In genomic region chr19:21765151-21765550, GRCh38 we compare ENCODE assay signal across 15 cellular contexts. TPM values are rescaled to one million over a fixed set of nuclear protein-coding genes. Genes with fewer than 3 reads are reported as not detected.
DNase-seq lines count a peak whose midpoint lies in the region; ATAC-seq, FAIRE-seq and TF ChIP-seq lines count a peak whose summit lies in the region.
"Had no signal": no experiment of that assay in that cellular context is flagged by ENCODE, and none has a peak within 500 bp of the region (broad histone marks: within the 10 kb centered on the region; RNA-seq: fewer than 3 reads in every experiment).

No MANE protein-coding gene starts in this region.

- H3K79me2 ChIP-seq in astrocyte (ENCODE audit: insufficient read depth, low read length) = peaks cover 23% of the 10 kb centered on the region

- H3K27me3 Mint-ChIP-seq in astrocyte (ENCODE audit: low read depth, unreplicated experiment) = no peaks in the 10 kb centered on the region
- no peaks in the 10 kb centered on the region for H3K27me3 Mint-ChIP-seq in neural crest cell (ENCODE audit: low read depth)

- H3K36me3 Mint-ChIP-seq in astrocyte (ENCODE audit: low read depth, unreplicated experiment) = peaks cover 27% of the 10 kb centered on the region
- peaks cover 51% of the 10 kb centered on the region for H3K36me3 Mint-ChIP-seq in neural crest cell (ENCODE audit: low read depth)

- no peaks in the 10 kb centered on the region for H4K20me1 ChIP-seq in astrocyte (ENCODE audit: insufficient read depth, low read length)

- intact Hi-C loops in mucosa of descending colon (cut with DNase I, micrococcal nuclease) = no loop called here

- H3K4me3 ChIP-seq in GM12864 (ENCODE audit: low read depth, low read length) = no peak overlapping the region
- no peak overlapping the region for H3K4me3 ChIP-seq in astrocyte (ENCODE audit: insufficient read depth, low read depth, low read length)
- no peak overlapping the region for H3K4me3 ChIP-seq in mucosa of descending colon
- H3K4me3 ChIP-seq: upper lobe of right lung had no signal

- DNase-seq in activated CD4-positive, CD25-positive, alpha-beta regulatory T cell treated with anti-CD3 and anti-CD28 coated beads, Interleukin-2, amount 50 U/mL, for 72 hours = no peak
- peak; percentile 15 for DNase-seq in GM12864 (ENCODE audit: low read depth)
- no peak for DNase-seq in astrocyte (ENCODE audit: low read depth)
- DNase-seq in neural crest cell (ENCODE audit: low read depth, low spot score) = no peak
- no peak for DNase-seq in ecto neural progenitor cell (ENCODE audit: low spot score)
- DNase-seq in NCI-H2227 (lab: John Stamatoyannopoulos, UW; ENCODE audit: unreplicated experiment) = no peak
- DNase-seq in mucosa of descending colon = no peak
- DNase-seq: amniotic stem cell, erythroblast, GDM1, heart right ventricle, NCI-H2107, upper lobe of right lung had no signal

- no peak overlapping the region for H3K27ac ChIP-seq in astrocyte (ENCODE audit: low read depth, low read length)
- H3K27ac ChIP-seq: heart right ventricle, upper lobe of right lung had no signal

- H3K4me1 Mint-ChIP-seq in astrocyte (ENCODE audit: low read depth, unreplicated experiment) (no peaks in the 10 kb centered on the region), neural crest cell (peaks cover 24% of the 10 kb centered on the region)

- H3K4me3 Mint-ChIP-seq in astrocyte (ENCODE audit: unreplicated experiment) = peak overlapping the region; percentile 0
- peak overlapping the region; percentile 60 for H3K4me3 Mint-ChIP-seq in neural crest cell

- no peak overlapping the region for H3K27ac Mint-ChIP-seq in astrocyte (ENCODE audit: unreplicated experiment)
- no peak overlapping the region for H3K27ac Mint-ChIP-seq in neural crest cell (ENCODE audit: unreplicated experiment)

- no peak for TF ChIP-seq CTCF in GM12864 (IDR thresholded peaks at IDR 0.05; ENCODE audit: low read depth, low read length, missing control alignments)
- TF ChIP-seq CTCF in astrocyte (IDR thresholded peaks at IDR 0.05; ENCODE audit: insufficient read depth, low read depth, low read length) = no peak
- TF ChIP-seq CTCF in neural crest cell (conservative IDR thresholded peaks at IDR 0.05) = no peak
- TF ChIP-seq CTCF in mucosa of descending colon (IDR thresholded peaks at IDR 0.05) = no peak

- FAIRE-seq in astrocyte (lab: Jason Lieb, UNC) = no peak
- FAIRE-seq: A204.1 had no signal

- H3K9me3 ChIP-seq in astrocyte (ENCODE audit: insufficient read depth, low read depth, low read length) (no peaks in the 10 kb centered on the region), mucosa of descending colon (no peaks in the 10 kb centered on the region)
- H3K9me3 ChIP-seq: heart right ventricle, upper lobe of right lung had no signal

- H2AFZ ChIP-seq in astrocyte (ENCODE audit: low read depth, low read length) = no peak overlapping the region

- peak; percentile 55 to 63 for ATAC-seq in activated CD4-positive, CD25-positive, alpha-beta regulatory T cell treated with anti-CD3 and anti-CD28 coated beads, Interleukin-2, amount 50 U/mL, for 24 hours
- no peak for ATAC-seq in mucosa of descending colon
- ATAC-seq: heart right ventricle, upper lobe of right lung had no signal

- peaks cover 3% of the 10 kb centered on the region for H3K9me3 Mint-ChIP-seq in astrocyte (ENCODE audit: unreplicated experiment)
- peaks cover 7% of the 10 kb centered on the region for H3K9me3 Mint-ChIP-seq in neural crest cell

- H3K4me2 ChIP-seq in astrocyte (ENCODE audit: low read length) = no peak overlapping the region

- H3K27me3 ChIP-seq in astrocyte (ENCODE audit: insufficient read depth, low read length) = no peaks in the 10 kb centered on the region
- H3K27me3 ChIP-seq: heart right ventricle, upper lobe of right lung had no signal

- H3K4me1 ChIP-seq in astrocyte (ENCODE audit: insufficient read depth, low read length) = no peaks in the 10 kb centered on the region
- H3K4me1 ChIP-seq in mucosa of descending colon (ENCODE audit: low read depth) = no peaks in the 10 kb centered on the region

- H3K36me3 ChIP-seq in astrocyte (ENCODE audit: insufficient read depth, low read length) (peaks cover 21% of the 10 kb centered on the region), mucosa of descending colon (ENCODE audit: low read depth) (no peaks in the 10 kb centered on the region)

- H3K9ac ChIP-seq in astrocyte (ENCODE audit: low read length) = no peak overlapping the region

RNA-seq across cellular contexts. Expression of gene ZNF100, which starts 2.2 kb away (rescaled TPM):
- total RNA-seq in astrocyte (8.9 and 9.8 TPM in 2 replicates), neural crest cell (28.6 and 33.2 TPM in 2 replicates), mucosa of descending colon (10 to 100 TPM in 2 of 3 donors, 1 to 10 TPM in 1; 6.3 to 13.3 (median 10.9) TPM)
